ENCODE assay signal across 18 cellular contexts in genomic region chr11:76836613-76837291, GRCh38. TPM values are rescaled to one million over a fixed set of nuclear protein-coding genes. Genes with fewer than 3 reads are reported as not detected.
DNase-seq lines count a peak whose midpoint lies in the region; ATAC-seq, FAIRE-seq and TF ChIP-seq lines count a peak whose summit lies in the region.
"Had no signal": no experiment of that assay in that cellular context is flagged by ENCODE, and none has a peak within 500 bp of the region (broad histone marks: within the 10 kb centered on the region; RNA-seq: fewer than 3 reads in every experiment).

No MANE protein-coding gene starts in this region.

- peak; percentile 31 for ATAC-seq in left ventricle myocardium superior
- ATAC-seq in GM21447 (IDR thresholded peaks at IDR 0.05; ENCODE audit: unreplicated experiment), result no peak
- ATAC-seq in CD4-positive, alpha-beta T cell (ENCODE audit: poor library complexity), result no peak
- ATAC-seq: activated CD8-positive, alpha-beta T cell treated with anti-CD3 and anti-CD28 coated beads, Interleukin-2, amount 10 ng/mL, durations not matched to agents 7 days and 5 days had no signal

- no peak overlapping the region for H3K4me3 Mint-ChIP-seq in CD4-positive, alpha-beta T cell
- H3K4me3 Mint-ChIP-seq: activated CD8-positive, alpha-beta T cell treated with anti-CD3 and anti-CD28 coated beads, Interleukin-2, amount 10 ng/mL, durations not matched to agents 7 days and 5 days; activated T-helper 1 cell treated with anti-CD3 and anti-CD28 coated beads, Interleukin-12 subunit alpha, Interleukin-12 subunit beta, Interleukin-2, Interleukin-4 antibody, amounts not matched to agents 30 ng/mL and 10 ng/mL and 1 ng/mL, durations not matched to agents 14 hours and 24 hours and 36 hours had no signal

- CTCF ChIA-PET in CD4-positive, alpha-beta T cell (lab: Charles Lee), result no interaction called here

- TF ChIP-seq POLR2A in spleen (IDR thresholded peaks at IDR 0.05) (no peak), GM12892 (IDR thresholded peaks at IDR 0.05; ENCODE audit: low read depth, low read length) (no peak)

- in situ Hi-C loops in astrocyte of the cerebellum (cut with HindIII; ENCODE audit: low sequenced_read_pairs), result loop anchor here (5.0 kb wide), 1 partner anchor 39 kb away; no protein-coding TSS in a partner anchor

- no peak for FAIRE-seq in GM12892 (lab: Jason Lieb, UNC)

- no peaks in the 10 kb centered on the region for H3K36me3 Mint-ChIP-seq in CD4-positive, alpha-beta T cell (ENCODE audit: low read depth)

- H3K27me3 ChIP-seq in spleen (replicated peaks in 1 of 7), result peaks cover 0 to 2% (median 0%) of the 10 kb centered on the region in 7 donors
- H3K27me3 ChIP-seq in CD4-positive, alpha-beta T cell (ENCODE audit: control insufficient read depth, insufficient read depth, low read length), result peaks cover 6% of the 10 kb centered on the region
- H3K27me3 ChIP-seq: neutrophil had no signal

- peak overlapping the region in 6 of 8 donors; percentile 44 to 73 (median 60) for H3K27ac ChIP-seq in spleen
- H3K27ac ChIP-seq in CD4-positive, alpha-beta T cell (ENCODE audit: low read depth, low read length), result no peak overlapping the region
- H3K27ac ChIP-seq: coronary artery, neutrophil had no signal

- H3K36me3 ChIP-seq in spleen, result no peaks in the 10 kb centered on the region
- H3K36me3 ChIP-seq: neutrophil had no signal

- POLR2A ChIA-PET in CD4-positive, alpha-beta T cell (lab: Charles Lee), result no interaction called here

- peak; percentile 8 for DNase-seq in DMS153 treated with DMSO at 0.1 percent for 48 hours (lab: John Stamatoyannopoulos, UW; ENCODE audit: unreplicated experiment)
- DNase-seq in DMS153 (lab: John Stamatoyannopoulos, UW), result no peak
- no peak for DNase-seq in astrocyte of the cerebellum (ENCODE audit: low read depth)
- no peak for DNase-seq in left ventricle myocardium superior
- DNase-seq in spleen, result no peak
- DNase-seq in GM12892 (ENCODE audit: insufficient read length), result no peak
- DNase-seq in CD4-positive, alpha-beta T cell, result no peak
- DNase-seq: 8988T; activated CD8-positive, alpha-beta T cell treated with anti-CD3 and anti-CD28 coated beads, Interleukin-2, amount 10 ng/mL, durations not matched to agents 7 days and 5 days; GF-D8; NCI-H1417 treated with DMSO at 0.1 percent for 48 hours; NCI-H2227 treated with DMSO at 0.1 percent for 48 hours; stimulated activated naive CD4-positive, alpha-beta T cell treated with Interleukin-2 at 50 U/mL for 16 hours had no signal

- peaks cover 25% of the 10 kb centered on the region for H3K27me3 Mint-ChIP-seq in CD4-positive, alpha-beta T cell

- TF ChIP-seq CTCF in astrocyte of the cerebellum (IDR thresholded peaks at IDR 0.05; ENCODE audit: low read depth, low read length, missing control alignments) (peak; percentile 45), spleen (IDR thresholded peaks at IDR 0.05 in 8 of 11, conservative IDR thresholded peaks at IDR 0.05 in 3 of 11) (no peak)
- no peak for TF ChIP-seq CTCF in CD4-positive, alpha-beta T cell (IDR thresholded peaks at IDR 0.05)

- H3K4me3 ChIP-seq in astrocyte of the cerebellum (ENCODE audit: low read depth, low read length) (no peak overlapping the region), spleen (no peak overlapping the region)
- H3K4me3 ChIP-seq: coronary artery, skin epidermis had no signal

- H3K9me3 Mint-ChIP-seq in CD4-positive, alpha-beta T cell, result no peaks in the 10 kb centered on the region
- H3K9me3 Mint-ChIP-seq: activated T-helper 1 cell treated with anti-CD3 and anti-CD28 coated beads, Interleukin-12 subunit alpha, Interleukin-12 subunit beta, Interleukin-2, Interleukin-4 antibody, amounts not matched to agents 30 ng/mL and 10 ng/mL and 1 ng/mL, durations not matched to agents 14 hours and 24 hours and 36 hours had no signal

- H3K4me1 Mint-ChIP-seq in CD4-positive, alpha-beta T cell (ENCODE audit: low read depth), result no peaks in the 10 kb centered on the region

- WGBS in spleen, 5 donors, result 70 to 86% (median 81%) methylated on average over 11 of the region's 11 CpGs

- intact Hi-C loops in left ventricle myocardium superior (cut with micrococcal nuclease), result no loop called here
- intact Hi-C loops in spleen (cut with DNase I; ENCODE audit: low total_unique reads), result no loop called here
- intact Hi-C loops in CD4-positive, alpha-beta T cell (cut with DNase I, micrococcal nuclease), result no loop called here

- H3K4me1 ChIP-seq in spleen, result peaks cover 0 to 53% (median 22%) of the 10 kb centered on the region in 6 donors

- H3K27ac Mint-ChIP-seq in CD4-positive, alpha-beta T cell, result no peak overlapping the region
- H3K27ac Mint-ChIP-seq: activated CD8-positive, alpha-beta T cell treated with anti-CD3 and anti-CD28 coated beads, Interleukin-2, amount 10 ng/mL, durations not matched to agents 7 days and 5 days; activated T-helper 1 cell treated with anti-CD3 and anti-CD28 coated beads, Interleukin-12 subunit alpha, Interleukin-12 subunit beta, Interleukin-2, Interleukin-4 antibody, amounts not matched to agents 30 ng/mL and 10 ng/mL and 1 ng/mL, durations not matched to agents 14 hours and 24 hours and 36 hours had no signal

- H3K9me3 ChIP-seq in spleen, result no peaks in the 10 kb centered on the region
- no peaks in the 10 kb centered on the region for H3K9me3 ChIP-seq in CD4-positive, alpha-beta T cell (ENCODE audit: control insufficient read depth, low read length)
- H3K9me3 ChIP-seq: neutrophil had no signal

RNA-seq across cellular contexts. Expression of gene ACER3, which starts 24.0 kb away (rescaled TPM):
- total RNA-seq in left ventricle myocardium superior, result 9.4 TPM
- 10 to 100 TPM; 24.8 to 52.2 (median 35.7) TPM for total RNA-seq in spleen
- 1 to 10 TPM; 2.9 to 3.7 (median 2.9) TPM for polyA plus RNA-seq in spleen
- 4.8 TPM for polyA plus RNA-seq in GM12892 (2012; ENCODE audit: missing spikeins)
- 1 to 10 TPM; 6.4 to 7.0 TPM for total RNA-seq in CD4-positive, alpha-beta T cell

RNA-seq across cellular contexts. Expression of gene TSKU, which starts 53.6 kb away (rescaled TPM):
- total RNA-seq in left ventricle myocardium superior (11.1 TPM), spleen (10 to 100 TPM in 6 of 7 donors, 1 to 10 TPM in 1; 9.4 to 18.6 (median 13.1) TPM)
- 1 to 10 TPM; 1.1 to 5.7 (median 1.8) TPM for polyA plus RNA-seq in spleen
- polyA plus RNA-seq in GM12892 (2012; ENCODE audit: missing spikeins), result 0.40 TPM
- under 1 TPM in 1 of 2 experiments, not detected in 1; 0.06 TPM for total RNA-seq in CD4-positive, alpha-beta T cell

Comparison
In these comparisons a context has a peak if more than half of its experiments do, and no peak if none do; other contexts are left out.
1. RNA of gene TSKU, which starts 53.6 kb away (total RNA-seq): 9.4 to 18.6 TPM in spleen and 11.1 TPM in left ventricle myocardium superior (single experiment); 0.06 TPM in CD4-positive, alpha-beta T cell; every median in the first group is over 4 times any median in the second.